Comparison of ENCODE assay signal across 6 cellular contexts in genomic region chr12:125355614-125356013, GRCh38.
"Had no signal": no experiment of that assay in that cellular context is flagged by ENCODE, and none has a peak within 500 bp of the region (broad histone marks: within the 10 kb centered on the region; RNA-seq: fewer than 3 reads in every experiment).

No MANE protein-coding gene starts in this region.

- H3K4me2 ChIP-seq: GM23338 had no signal

- ATAC-seq: GM23338 had no signal

- H2AFZ ChIP-seq: GM23338 had no signal

- H3K4me3 ChIP-seq: GM23338 had no signal

- DNase-seq: H9, HCEC 1CT had no signal

- FAIRE-seq: H1, H54, HTR-8/SVneo had no signal
